ENCODE assay signal across 6 cellular contexts in genomic region chr7:98309566-98309965, GRCh38.
"Had no signal": no experiment of that assay in that cellular context is flagged by ENCODE, and none has a peak within 500 bp of the region (broad histone marks: within the 10 kb centered on the region; RNA-seq: fewer than 3 reads in every experiment).

No MANE protein-coding gene starts in this region.

- DNase-seq: GM23248, GOT3, H7, HFFc6, KBM-7 had no signal

- H2AFZ ChIP-seq: GM23248 had no signal

- H3K27ac ChIP-seq: GM23248 had no signal

- H3K4me3 ChIP-seq: GM23248, HAP-1 had no signal

- H3K9me3 ChIP-seq: HAP-1 had no signal

- H3K9ac ChIP-seq: GM23248 had no signal

- H3K4me1 ChIP-seq: HAP-1 had no signal
